ENCODE assay signal across 1 cellular context in genomic region chr4:5890063-5890727, GRCh38.
TF ChIP-seq lines count a peak whose summit lies in the region.

No MANE protein-coding gene starts in this region.

TF ChIP-seq in HEK293, 187 proteins besides CTCF, POLR2A, EP300 and RAD21 (continued from another document):
- TF ChIP-seq, protein P1, sequence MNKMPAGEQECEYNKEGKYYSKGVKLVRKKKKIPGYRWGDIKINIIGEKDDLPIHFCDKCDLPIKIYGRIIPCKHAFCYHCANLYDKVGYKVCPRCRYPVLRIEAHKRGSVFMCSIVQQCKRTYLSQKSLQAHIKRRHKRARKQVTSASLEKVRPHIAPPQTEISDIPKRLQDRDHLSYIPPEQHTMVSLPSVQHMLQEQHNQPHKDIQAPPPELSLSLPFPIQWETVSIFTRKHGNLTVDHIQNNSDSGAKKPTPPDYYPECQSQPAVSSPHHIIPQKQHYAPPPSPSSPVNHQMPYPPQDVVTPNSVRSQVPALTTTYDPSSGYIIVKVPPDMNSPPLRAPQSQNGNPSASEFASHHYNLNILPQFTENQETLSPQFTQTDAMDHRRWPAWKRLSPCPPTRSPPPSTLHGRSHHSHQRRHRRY (tag by site-specific recombination; IDR thresholded peaks at IDR 0.05) = no peak
- TF ChIP-seq PATZ1 (tag by site-specific recombination; IDR thresholded peaks at IDR 0.05) = peak; percentile 22; the same call in 1 of the 2 replicates
- no peak for TF ChIP-seq ZNF626 (tag by site-specific recombination; IDR thresholded peaks at IDR 0.05)
- peak; percentile 29; the same call in 1 of the 2 replicates for TF ChIP-seq ZBTB48 (tag by site-specific recombination; IDR thresholded peaks at IDR 0.05)
- no peak for TF ChIP-seq PRDM10 (tag by site-specific recombination; IDR thresholded peaks at IDR 0.05)
- no peak for TF ChIP-seq ZNF366 (tag by site-specific recombination; conservative IDR thresholded peaks at IDR 0.05)
- TF ChIP-seq ZNF747 (tag by site-specific recombination; IDR thresholded peaks at IDR 0.05) = no peak
- TF ChIP-seq ZNF341 (tag by site-specific recombination; IDR thresholded peaks at IDR 0.05; ENCODE audit: low read depth) = peak; percentile 64
- TF ChIP-seq ZBTB17 (tag by site-specific recombination; IDR thresholded peaks at IDR 0.05) = peak; percentile 43; the same call in 1 of the 2 replicates
- peak; percentile 41; the same call in 1 of the 2 replicates for TF ChIP-seq TCF7L2 (IDR thresholded peaks at IDR 0.05; ENCODE audit: borderline replicate concordance, low read depth, low read length)
- no peak for TF ChIP-seq ZNF768 (tag by site-specific recombination; IDR thresholded peaks at IDR 0.05)
- TF ChIP-seq ZFHX2 (tag by site-specific recombination; conservative IDR thresholded peaks at IDR 0.05) = peak; percentile 19; the same call in 1 of the 2 replicates
- peak; percentile 43; the same call in 1 of the 2 replicates for TF ChIP-seq SP3 (tag by site-specific recombination; IDR thresholded peaks at IDR 0.05)
- peak; percentile 77 for TF ChIP-seq SP2 (tag by site-specific recombination; IDR thresholded peaks at IDR 0.05)
- TF ChIP-seq ZBTB20 (tag by site-specific recombination; IDR thresholded peaks at IDR 0.05) = peak; percentile 47; the same call in 1 of the 2 replicates
- TF ChIP-seq ZNF335 (tag by site-specific recombination; conservative IDR thresholded peaks at IDR 0.05) = peak; percentile 69
